18 cellular contexts compared by ENCODE assay signal in genomic region chr2:23591111-23591510, GRCh38.
"Had no signal": no experiment of that assay in that cellular context is flagged by ENCODE, and none has a peak within 500 bp of the region (broad histone marks: within the 10 kb centered on the region; RNA-seq: fewer than 3 reads in every experiment).

No MANE protein-coding gene starts in this region.

- H3K27ac ChIP-seq: cardiac muscle cell, coronary artery, epithelial cell of prostate, neutrophil, suprapubic skin, upper lobe of left lung had no signal

- H3K4me3 Mint-ChIP-seq: activated CD4-positive, alpha-beta T cell treated with anti-CD3 and anti-CD28 coated beads, Interleukin-2, amount 10 ng/mL, durations not matched to agents 24 days and 14 days; activated naive CD4-positive, alpha-beta T cell treated with anti-CD3 and anti-CD28 coated beads for 36 hours; activated T-helper 17 cell treated with anti-CD3 and anti-CD28 coated beads, Interleukin-2, amount 50 U/mL, for 72 hours; T-helper 17 cell; WTC11 had no signal

- H3K4me1 Mint-ChIP-seq: activated CD4-positive, alpha-beta T cell treated with anti-CD3 and anti-CD28 coated beads, Interleukin-2, amount 10 ng/mL, durations not matched to agents 24 days and 14 days; activated T-helper 17 cell treated with anti-CD3 and anti-CD28 coated beads, Interleukin-2, amount 50 U/mL, for 72 hours; T-helper 17 cell had no signal

- H3K36me3 ChIP-seq: cardiac muscle cell, neutrophil, suprapubic skin, upper lobe of left lung had no signal

- DNase-seq: activated CD4-positive, alpha-beta T cell treated with anti-CD3 and anti-CD28 coated beads, Interleukin-2, amount 10 ng/mL, durations not matched to agents 24 days and 14 days; activated CD8-positive, alpha-beta memory T cell treated with anti-CD3 and anti-CD28 coated beads for 24 hours; activated naive CD4-positive, alpha-beta T cell treated with anti-CD3 and anti-CD28 coated beads for 36 hours; effector memory CD4-positive, alpha-beta T cell; glutamatergic neuron; mesendoderm; stimulated activated CD4-positive, alpha-beta T cell treated with anti-CD3 and anti-CD28 coated beads, Interleukin-2, amount 100 ng/mL, for 24 hours; stimulated activated naive CD4-positive, alpha-beta T cell; T-helper 17 cell; upper lobe of left lung had no signal

- H3K36me3 Mint-ChIP-seq: WTC11 had no signal

- H3K9me3 Mint-ChIP-seq: activated CD4-positive, alpha-beta T cell treated with anti-CD3 and anti-CD28 coated beads, Interleukin-2, amount 10 ng/mL, durations not matched to agents 24 days and 14 days; activated naive CD4-positive, alpha-beta T cell treated with anti-CD3 and anti-CD28 coated beads for 36 hours; activated T-helper 17 cell treated with anti-CD3 and anti-CD28 coated beads, Interleukin-2, amount 50 U/mL, for 72 hours; WTC11 had no signal

- H3K4me3 ChIP-seq: cardiac muscle cell, coronary artery, suprapubic skin, upper lobe of left lung had no signal

- H3K27ac Mint-ChIP-seq: activated CD4-positive, alpha-beta T cell treated with anti-CD3 and anti-CD28 coated beads, Interleukin-2, amount 10 ng/mL, durations not matched to agents 24 days and 14 days; activated naive CD4-positive, alpha-beta T cell treated with anti-CD3 and anti-CD28 coated beads for 36 hours; activated T-helper 17 cell treated with anti-CD3 and anti-CD28 coated beads, Interleukin-2, amount 50 U/mL, for 72 hours; T-helper 17 cell; WTC11 had no signal

- H3K9me3 ChIP-seq: neutrophil, suprapubic skin, upper lobe of left lung had no signal

- ATAC-seq: activated T-helper 17 cell treated with anti-CD3 and anti-CD28 coated beads, Interleukin-2, amount 50 U/mL, for 72 hours; sciatic nerve; T-helper 17 cell; WTC11 had no signal

- H3K27me3 Mint-ChIP-seq: activated CD4-positive, alpha-beta T cell treated with anti-CD3 and anti-CD28 coated beads, Interleukin-2, amount 10 ng/mL, durations not matched to agents 24 days and 14 days; activated T-helper 17 cell treated with anti-CD3 and anti-CD28 coated beads, Interleukin-2, amount 50 U/mL, for 72 hours had no signal

- H3K27me3 ChIP-seq: cardiac muscle cell, suprapubic skin, upper lobe of left lung had no signal
